Comparison of ENCODE assay signal across 16 cellular contexts in the genomic region with DNA sequence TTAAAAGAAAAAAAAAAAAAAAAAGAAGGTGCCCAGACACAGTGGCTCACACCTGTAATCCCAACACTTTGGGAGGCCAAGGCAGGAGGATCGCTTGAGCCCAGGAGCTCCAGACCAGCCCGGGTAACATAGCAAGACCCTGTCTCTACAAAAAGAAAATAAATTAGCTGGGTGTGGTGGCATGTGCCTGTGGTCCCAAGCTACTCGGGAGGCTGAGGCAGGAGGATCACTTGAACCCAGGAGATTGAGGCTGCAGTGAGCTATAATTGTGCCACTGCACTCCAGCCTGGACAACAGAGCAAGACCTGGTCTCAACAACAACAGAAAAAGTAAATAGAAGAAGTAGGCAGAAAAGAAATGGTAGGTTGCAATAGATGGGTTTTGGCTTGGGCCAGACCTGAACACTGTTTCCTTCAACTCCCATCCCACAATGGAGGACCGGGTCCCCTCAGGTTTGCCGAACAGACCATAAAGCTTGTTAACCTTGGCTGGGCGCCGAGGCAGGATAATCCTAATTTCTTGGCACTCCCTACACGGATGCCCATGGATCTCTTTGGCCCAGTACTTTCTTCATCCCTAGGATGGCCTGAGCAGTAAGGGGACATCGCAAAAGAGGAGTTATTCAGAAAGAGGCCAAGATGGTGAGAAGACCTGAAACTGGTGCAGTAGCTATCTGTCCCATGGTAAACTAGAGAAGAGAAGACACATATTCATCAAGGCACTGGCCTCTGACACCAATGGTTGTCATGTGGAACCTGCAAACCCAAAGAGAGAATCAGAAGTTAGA.
DNase-seq lines count a peak whose midpoint lies in the region; ATAC-seq lines count a peak whose summit lies in the region.
"Had no signal": no experiment of that assay in that cellular context is flagged by ENCODE, and none has a peak within 500 bp of the region (broad histone marks: within the 10 kb centered on the region; RNA-seq: fewer than 3 reads in every experiment).

No MANE protein-coding gene starts in this region.

- H3K36me3 ChIP-seq in CD4-positive, CD25-positive, alpha-beta regulatory T cell (ENCODE audit: control insufficient read depth, insufficient read depth, low read length) = no peaks in the 10 kb centered on the region
- H3K36me3 ChIP-seq in mesenchymal stem cell (ENCODE audit: control insufficient read depth in 1 of 2, insufficient read depth in 2 of 2, low read depth in 1 of 2, low read length in 2 of 2) = no peaks in the 10 kb centered on the region
- H3K36me3 ChIP-seq: adrenal gland, tibial nerve had no signal

- no peaks in the 10 kb centered on the region for H3K36me3 Mint-ChIP-seq in CD4-positive, CD25-positive, alpha-beta regulatory T cell
- H3K36me3 Mint-ChIP-seq: CD8-positive, alpha-beta T cell had no signal

- no peak for ATAC-seq in CD4-positive, CD25-positive, alpha-beta regulatory T cell (ENCODE audit: low read depth in 2 of 2)
- ATAC-seq in GM18511 (IDR thresholded peaks at IDR 0.05; ENCODE audit: unreplicated experiment) = peak; percentile 14
- no peak for ATAC-seq in Right ventricle myocardium superior (ENCODE audit: poor library complexity)
- no peak for ATAC-seq in HG02970 (IDR thresholded peaks at IDR 0.05; ENCODE audit: low FRiP score, unreplicated experiment)

- H3K4me1 ChIP-seq in CD4-positive, CD25-positive, alpha-beta regulatory T cell (ENCODE audit: control insufficient read depth, insufficient read depth, low read length, poor library complexity, severe bottlenecking) = peaks cover 9% of the 10 kb centered on the region
- peaks cover 5% of the 10 kb centered on the region for H3K4me1 ChIP-seq in mesenchymal stem cell (ENCODE audit: control insufficient read depth, insufficient read depth, low read depth, low read length)
- H3K4me1 ChIP-seq: adrenal gland, tibial nerve had no signal

- no peak overlapping the region for H3K27ac Mint-ChIP-seq in CD4-positive, CD25-positive, alpha-beta regulatory T cell

- H2BK12ac ChIP-seq in mesenchymal stem cell (ENCODE audit: low read length in 2 of 2) = no peak overlapping the region

- no peak for DNase-seq in CD4-positive, CD25-positive, alpha-beta regulatory T cell
- peak; percentile 53 for DNase-seq in activated CD8-positive, alpha-beta memory T cell treated with anti-CD3 and anti-CD28 coated beads, Interleukin-2, amount 50 U/mL, for 48 hours
- DNase-seq in mesenchymal stem cell = no peak
- DNase-seq in Right ventricle myocardium superior = no peak
- no peak for DNase-seq in NCI-H1694 (lab: John Stamatoyannopoulos, UW)
- DNase-seq in NK-92 (lab: John Stamatoyannopoulos, UW; ENCODE audit: unreplicated experiment) = no peak
- DNase-seq: DMS153, NCI-H1436 treated with DMSO at 0.1 percent for 48 hours, nucleus accumbens had no signal

- no peak overlapping the region for H2BK120ac ChIP-seq in mesenchymal stem cell (ENCODE audit: low read depth, low read length)

- no peak overlapping the region for H3K14ac ChIP-seq in mesenchymal stem cell (ENCODE audit: low read length in 2 of 2)

- no peak overlapping the region for H2AFZ ChIP-seq in mesenchymal stem cell (ENCODE audit: low read depth, low read length)

- intact Hi-C loops in Right ventricle myocardium superior (cut with DNase I) = loop anchor here (10.0 kb wide), 1 partner anchor 167 kb away; the partner anchor contains the start of gene CCND2

- H3K27me3 ChIP-seq in CD4-positive, CD25-positive, alpha-beta regulatory T cell (ENCODE audit: control insufficient read depth, insufficient read depth, low read length) = no peaks in the 10 kb centered on the region
- peaks cover 9 to 45% of the 10 kb centered on the region in 2 experiments for H3K27me3 ChIP-seq in mesenchymal stem cell (ENCODE audit: control insufficient read depth in 1 of 2, insufficient read depth in 1 of 2, low read length in 2 of 2)
- H3K27me3 ChIP-seq: tibial nerve had no signal

- no peak overlapping the region for H3K9ac ChIP-seq in mesenchymal stem cell (ENCODE audit: low read length)

- H2BK5ac ChIP-seq in mesenchymal stem cell (ENCODE audit: low read depth, low read length, poor library complexity, severe bottlenecking) = no peak overlapping the region

- no peak overlapping the region for H3K23ac ChIP-seq in mesenchymal stem cell (ENCODE audit: low read length in 2 of 2)

- no peak overlapping the region for H3K4me2 ChIP-seq in mesenchymal stem cell (ENCODE audit: low read length, poor library complexity, severe bottlenecking)

- H3K9me3 Mint-ChIP-seq in CD4-positive, CD25-positive, alpha-beta regulatory T cell = peaks cover 0 to 1% (median 0%) of the 10 kb centered on the region in 7 donors
- H3K9me3 Mint-ChIP-seq: CD8-positive, alpha-beta T cell had no signal

- 96% methylated on average over 9 of the region's 9 CpGs for WGBS in mesenchymal stem cell

- no peaks in the 10 kb centered on the region for H3K79me1 ChIP-seq in mesenchymal stem cell (replicated peaks; ENCODE audit: low read length, poor library complexity, severe bottlenecking)

- H3K9me3 ChIP-seq in CD4-positive, CD25-positive, alpha-beta regulatory T cell (ENCODE audit: control insufficient read depth in 2 of 2, low read length in 2 of 2) = no peaks in the 10 kb centered on the region
- H3K9me3 ChIP-seq in mesenchymal stem cell (ENCODE audit: control insufficient read depth, low read length) = no peaks in the 10 kb centered on the region
- H3K9me3 ChIP-seq: adrenal gland, tibial nerve had no signal

- H3K4me3 ChIP-seq in CD4-positive, CD25-positive, alpha-beta regulatory T cell (ENCODE audit: low read depth, low read length) = peak overlapping the region; percentile 38
- no peak overlapping the region for H3K4me3 ChIP-seq in mesenchymal stem cell (ENCODE audit: insufficient read depth in 1 of 2, low read depth in 1 of 2, low read length in 2 of 2)
- H3K4me3 ChIP-seq: adrenal gland, lung, skin epidermis, tibial nerve had no signal

- no peak overlapping the region for H4K91ac ChIP-seq in mesenchymal stem cell (ENCODE audit: low read length)

- no peaks in the 10 kb centered on the region for H3K27me3 Mint-ChIP-seq in CD4-positive, CD25-positive, alpha-beta regulatory T cell

- H3K4me3 Mint-ChIP-seq in CD4-positive, CD25-positive, alpha-beta regulatory T cell = no peak overlapping the region

- no peak overlapping the region for H3K18ac ChIP-seq in mesenchymal stem cell (ENCODE audit: low read depth in 1 of 2, low read length in 2 of 2)

- H3K27ac ChIP-seq in CD4-positive, CD25-positive, alpha-beta regulatory T cell (ENCODE audit: insufficient read depth, low read length, poor library complexity, severe bottlenecking) = peak overlapping the region; percentile 67
- no peak overlapping the region for H3K27ac ChIP-seq in mesenchymal stem cell (ENCODE audit: low read length, poor library complexity, severe bottlenecking)
- H3K27ac ChIP-seq: adrenal gland, tibial nerve had no signal

- no peak overlapping the region for H3K4ac ChIP-seq in mesenchymal stem cell (ENCODE audit: low read depth in 1 of 2, low read length in 2 of 2)

- H4K8ac ChIP-seq in mesenchymal stem cell (ENCODE audit: low read length) = no peak overlapping the region

- peak overlapping the region; percentile 84 for H2AK5ac ChIP-seq in mesenchymal stem cell (ENCODE audit: low read length, severe bottlenecking)

- no peak overlapping the region for H2BK15ac ChIP-seq in mesenchymal stem cell (ENCODE audit: low read depth, poor library complexity, severe bottlenecking)

- H3K4me1 Mint-ChIP-seq in CD4-positive, CD25-positive, alpha-beta regulatory T cell = peaks cover 6 to 22% (median 15%) of the 10 kb centered on the region in 4 donors
